1 cellular context compared by ENCODE assay signal in genomic region chr5:43294226-43294625, GRCh38.
A peak's percentile ranks its signal among the peaks of the same experiment; 100 is the strongest.
TF ChIP-seq lines count a peak whose summit lies in the region.

No MANE protein-coding gene starts in this region.

TF ChIP-seq in SK-N-SH, 30 proteins besides CTCF, POLR2A, EP300 and RAD21:
- TF ChIP-seq POLR2AphosphoS5 (IDR thresholded peaks at IDR 0.05; ENCODE audit: low read depth, low read length) (no peak), RXRA (IDR thresholded peaks at IDR 0.05; ENCODE audit: borderline replicate concordance, low read depth) (0 out of 2 replicates have a peak, but pooled peaks have one; percentile 24)
